In the genomic region with DNA sequence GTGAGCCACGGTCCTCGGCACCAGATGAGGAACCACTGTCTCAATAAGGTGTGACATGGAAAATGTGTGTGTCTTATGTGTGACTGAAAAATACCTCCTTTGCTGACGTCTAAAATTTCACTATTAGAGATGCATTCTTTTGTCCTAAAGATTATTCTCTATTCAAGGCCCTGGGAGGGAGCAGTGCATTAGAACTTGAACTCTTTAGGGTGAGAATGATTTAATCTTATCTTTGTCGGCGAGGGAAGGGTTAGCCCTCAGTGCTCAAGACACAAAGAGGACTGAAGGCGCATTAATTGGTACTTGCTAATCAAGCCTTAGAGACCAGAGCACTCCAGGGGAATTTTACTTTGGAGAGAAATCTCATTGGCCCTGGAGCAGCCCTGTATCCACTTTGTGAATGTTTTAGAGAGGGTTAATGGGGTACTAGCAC, we compare ENCODE assay signal across 8 cellular contexts. TPM values are rescaled to one million over a fixed set of nuclear protein-coding genes. Genes with fewer than 3 reads are reported as not detected.
DNase-seq lines count a peak whose midpoint lies in the region; ATAC-seq and TF ChIP-seq lines count a peak whose summit lies in the region.

No MANE protein-coding gene starts in this region.

- no peaks in the 10 kb centered on the region for H3K36me3 ChIP-seq in sigmoid colon

- no peak for TF ChIP-seq CTCF in foreskin fibroblast (IDR thresholded peaks at IDR 0.05; ENCODE audit: low read depth, low read length)
- no peak for TF ChIP-seq CTCF in sigmoid colon (IDR thresholded peaks at IDR 0.05)

- ATAC-seq in GM21381 (IDR thresholded peaks at IDR 0.05; ENCODE audit: unreplicated experiment) (peak; percentile 1), T-helper 17 cell (no peak), GM18505 (IDR thresholded peaks at IDR 0.05; ENCODE audit: unreplicated experiment) (no peak), HG03159 (IDR thresholded peaks at IDR 0.05; ENCODE audit: unreplicated experiment) (no peak)

- CTCF ChIA-PET in HEK293T (lab: Yijun Ruan, JAX) = no interaction called here

- H3K4me3 ChIP-seq in foreskin fibroblast (ENCODE audit: low read depth in 1 of 2, low read length in 2 of 2) (peak overlapping the region; percentile 73 to 82), sigmoid colon (peak overlapping the region; percentile 43 to 82 (median 64))

- no peak for DNase-seq in T-helper 17 cell
- DNase-seq in foreskin fibroblast = no peak
- peak; percentile 19 for DNase-seq in sigmoid colon
- no peak for DNase-seq in HEK293T (ENCODE audit: extremely low spot score)
- no peak for DNase-seq in activated gamma-delta T cell treated with Interleukin-2 at 50 U/mL for 16 hours

- H3K27me3 Mint-ChIP-seq in T-helper 17 cell = peaks cover 4% of the 10 kb centered on the region

- peak overlapping the region; percentile 80 to 91 (median 84) for H3K27ac ChIP-seq in sigmoid colon

- intact Hi-C loops in sigmoid colon (cut with DNase I) = loop anchor here (2.0 to 10.0 kb wide), 7 partner anchors 77 to 998 kb away; a partner anchor contains a TSS

- peaks cover 0 to 36% (median 32%) of the 10 kb centered on the region in 4 donors for H3K4me1 ChIP-seq in sigmoid colon

- H3K9me3 ChIP-seq in T-helper 17 cell (ENCODE audit: control insufficient read depth, low read length, poor library complexity, severe bottlenecking) = peaks cover 2% of the 10 kb centered on the region
- H3K9me3 ChIP-seq in sigmoid colon = no peaks in the 10 kb centered on the region

- WGBS in sigmoid colon, 2 donors = 14 to 18% methylated on average over 6 of the region's 6 CpGs

- H3K27ac Mint-ChIP-seq in T-helper 17 cell = no peak overlapping the region

- H3K4me3 Mint-ChIP-seq in T-helper 17 cell = peak overlapping the region; percentile 79

- TF ChIP-seq POLR2A in sigmoid colon (IDR thresholded peaks at IDR 0.05) (no peak), GM18505 (IDR thresholded peaks at IDR 0.05; ENCODE audit: borderline replicate concordance, extremely low read depth, insufficient read depth, insufficient read length) (no peak)

- no peak for TF ChIP-seq EP300 in sigmoid colon (IDR thresholded peaks at IDR 0.05)

- peaks cover 3% of the 10 kb centered on the region for H3K36me3 Mint-ChIP-seq in T-helper 17 cell (ENCODE audit: low read depth)

- no peaks in the 10 kb centered on the region for H3K27me3 ChIP-seq in sigmoid colon

- peaks cover 20% of the 10 kb centered on the region for H3K4me1 Mint-ChIP-seq in T-helper 17 cell

- POLR2A ChIA-PET in HEK293T (lab: Yijun Ruan, JAX) = no interaction called here

TF ChIP-seq in HEK293T, 16 proteins besides CTCF, POLR2A, EP300 and RAD21:
- TF ChIP-seq CTBP1 (IDR thresholded peaks at IDR 0.05; ENCODE audit: borderline replicate concordance) (no peak), HDGF (IDR thresholded peaks at IDR 0.05; ENCODE audit: borderline replicate concordance) (no peak), FOXK2 (IDR thresholded peaks at IDR 0.05) (no peak), FOXA1 (IDR thresholded peaks at IDR 0.05) (no peak), BHLHE40 (IDR thresholded peaks at IDR 0.05; ENCODE audit: borderline replicate concordance) (no peak), ELF4 (IDR thresholded peaks at IDR 0.05) (no peak), LEF1 (IDR thresholded peaks at IDR 0.05; ENCODE audit: borderline replicate concordance) (no peak), TARDBP (IDR thresholded peaks at IDR 0.05) (no peak)
- TF ChIP-seq, protein P1, sequence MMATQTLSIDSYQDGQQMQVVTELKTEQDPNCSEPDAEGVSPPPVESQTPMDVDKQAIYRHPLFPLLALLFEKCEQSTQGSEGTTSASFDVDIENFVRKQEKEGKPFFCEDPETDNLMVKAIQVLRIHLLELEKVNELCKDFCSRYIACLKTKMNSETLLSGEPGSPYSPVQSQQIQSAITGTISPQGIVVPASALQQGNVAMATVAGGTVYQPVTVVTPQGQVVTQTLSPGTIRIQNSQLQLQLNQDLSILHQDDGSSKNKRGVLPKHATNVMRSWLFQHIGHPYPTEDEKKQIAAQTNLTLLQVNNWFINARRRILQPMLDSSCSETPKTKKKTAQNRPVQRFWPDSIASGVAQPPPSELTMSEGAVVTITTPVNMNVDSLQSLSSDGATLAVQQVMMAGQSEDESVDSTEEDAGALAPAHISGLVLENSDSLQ (IDR thresholded peaks at IDR 0.05) = no peak

RNA-seq across cellular contexts. Expression of a gene that starts 29.8 kb away (rescaled TPM):
- total RNA-seq in T-helper 17 cell (not detected), sigmoid colon (not detected)
- under 1 TPM in 1 of 3 donors, not detected in 2; 0.60 TPM for polyA plus RNA-seq in sigmoid colon
